ENCODE assay signal across 1 cellular context in genomic region chr22:42562684-42563083, GRCh38.
A peak's percentile ranks its signal among the peaks of the same experiment; 100 is the strongest.
TF ChIP-seq lines count a peak whose summit lies in the region.

No MANE protein-coding gene starts in this region.

TF ChIP-seq in HepG2, 621 proteins besides CTCF, POLR2A, EP300 and RAD21:
- TF ChIP-seq ZNF407 (CRISPR knock-in tag; IDR thresholded peaks at IDR 0.05; ENCODE audit: not compliant biosample characterization) (no peak), PITX1 (CRISPR knock-in tag; IDR thresholded peaks at IDR 0.05) (0 out of 2 replicates have a peak, but pooled peaks have one; percentile 24), ZNF687 (CRISPR knock-in tag; IDR thresholded peaks at IDR 0.05) (peak; percentile 27)
TF ChIP-seq in HepG2: peak in this region for 2.
